Comparison of ENCODE assay signal across 23 cellular contexts in genomic region chr1:170253180-170253579, GRCh38.
"Had no signal": no experiment of that assay in that cellular context is flagged by ENCODE, and none has a peak within 500 bp of the region (broad histone marks: within the 10 kb centered on the region; RNA-seq: fewer than 3 reads in every experiment).

No MANE protein-coding gene starts in this region.

- H3K27ac Mint-ChIP-seq: activated CD8-positive, alpha-beta T cell treated with anti-CD3 and anti-CD28 coated beads for 36 hours; activated naive CD4-positive, alpha-beta T cell treated with anti-CD3 and anti-CD28 coated beads, Interleukin-2, amount 10 ng/mL, durations not matched to agents 7 days and 5 days; activated naive CD8-positive, alpha-beta T cell treated with anti-CD3 and anti-CD28 coated beads, Interleukin-2, amount 50 U/mL, for 24 hours; brain; effector memory CD8-positive, alpha-beta T cell; naive thymus-derived CD4-positive, alpha-beta T cell; stimulated activated naive B cell treated with anti-CD40 and anti-IgM and Interleukin-4, amounts not matched to agents 10 μg/mL and 1 μg/mL and 100 μg/mL, for 72 hours; WTC11 had no signal

- DNase-seq: activated CD4-positive, alpha-beta T cell treated with anti-CD3 and anti-CD28 coated beads for 4 hours; activated CD8-positive, alpha-beta T cell treated with anti-CD3 and anti-CD28 coated beads for 36 hours; activated effector memory CD4-positive, alpha-beta T cell treated with Interleukin-2 at 50 U/mL for 16 hours; activated naive CD4-positive, alpha-beta T cell treated with anti-CD3 and anti-CD28 coated beads, Interleukin-2, amount 10 ng/mL, durations not matched to agents 7 days and 5 days; activated naive CD8-positive, alpha-beta T cell treated with anti-CD3 and anti-CD28 coated beads, Interleukin-2, amount 50 U/mL, for 24 hours; activated T-cell treated with anti-CD3 and anti-CD28 coated beads, Interleukin-2, amount 50 U/mL, for 1 hour; effector memory CD8-positive, alpha-beta T cell; glutamatergic neuron; hippocampal formation; left cardiac atrium; mesendoderm; naive thymus-derived CD4-positive, alpha-beta T cell; sigmoid colon; spleen; stimulated activated CD4-positive, alpha-beta T cell treated with anti-CD3 and anti-CD28 coated beads, Interleukin-4, amount 100 ng/mL, for 4 hours; stimulated activated naive B cell treated with anti-CD40 and anti-IgM and Interleukin-4, amounts not matched to agents 10 μg/mL and 1 μg/mL and 100 μg/mL, for 72 hours; substantia nigra; tibial artery had no signal

- H3K36me3 Mint-ChIP-seq: activated naive CD4-positive, alpha-beta T cell treated with anti-CD3 and anti-CD28 coated beads, Interleukin-2, amount 10 ng/mL, durations not matched to agents 7 days and 5 days; brain; naive thymus-derived CD4-positive, alpha-beta T cell; stimulated activated naive B cell treated with anti-CD40 and anti-IgM and Interleukin-4, amounts not matched to agents 10 μg/mL and 1 μg/mL and 100 μg/mL, for 72 hours had no signal

- H3K4me1 ChIP-seq: foreskin keratinocyte, parathyroid adenoma, sigmoid colon, spleen, tibial artery had no signal

- H3K27ac ChIP-seq: foreskin keratinocyte, neutrophil, parathyroid adenoma, sigmoid colon, spleen, tibial artery had no signal

- H3K4me3 Mint-ChIP-seq: activated CD8-positive, alpha-beta T cell treated with anti-CD3 and anti-CD28 coated beads for 36 hours; activated naive CD4-positive, alpha-beta T cell treated with anti-CD3 and anti-CD28 coated beads, Interleukin-2, amount 10 ng/mL, durations not matched to agents 7 days and 5 days; activated naive CD8-positive, alpha-beta T cell treated with anti-CD3 and anti-CD28 coated beads, Interleukin-2, amount 50 U/mL, for 24 hours; brain; effector memory CD8-positive, alpha-beta T cell; naive thymus-derived CD4-positive, alpha-beta T cell; stimulated activated naive B cell treated with anti-CD40 and anti-IgM and Interleukin-4, amounts not matched to agents 10 μg/mL and 1 μg/mL and 100 μg/mL, for 72 hours; WTC11 had no signal

- H3K27me3 ChIP-seq: foreskin keratinocyte, neutrophil, sigmoid colon, spleen, tibial artery had no signal

- H3K9me3 Mint-ChIP-seq: effector memory CD8-positive, alpha-beta T cell had no signal

- H3K9me3 ChIP-seq: neutrophil, tibial artery had no signal

- H3K4me1 Mint-ChIP-seq: brain; stimulated activated naive B cell treated with anti-CD40 and anti-IgM and Interleukin-4, amounts not matched to agents 10 μg/mL and 1 μg/mL and 100 μg/mL, for 72 hours; WTC11 had no signal

- H3K79me2 ChIP-seq: parathyroid adenoma had no signal

- H3K36me3 ChIP-seq: neutrophil, sigmoid colon, spleen, tibial artery had no signal

- ATAC-seq: activated CD8-positive, alpha-beta T cell treated with anti-CD3 and anti-CD28 coated beads for 36 hours; activated naive CD8-positive, alpha-beta T cell treated with anti-CD3 and anti-CD28 coated beads, Interleukin-2, amount 50 U/mL, for 24 hours; effector memory CD8-positive, alpha-beta T cell; foreskin keratinocyte; left cardiac atrium; naive thymus-derived CD4-positive, alpha-beta T cell; stimulated activated naive B cell treated with anti-CD40 and anti-IgM and Interleukin-4, amounts not matched to agents 10 μg/mL and 1 μg/mL and 100 μg/mL, for 72 hours; WTC11 had no signal

- H3K9ac ChIP-seq: parathyroid adenoma had no signal

- H3K4me3 ChIP-seq: sigmoid colon, spleen, tibial artery had no signal

- H3K27me3 Mint-ChIP-seq: activated naive CD4-positive, alpha-beta T cell treated with anti-CD3 and anti-CD28 coated beads, Interleukin-2, amount 10 ng/mL, durations not matched to agents 7 days and 5 days; activated naive CD8-positive, alpha-beta T cell treated with anti-CD3 and anti-CD28 coated beads, Interleukin-2, amount 50 U/mL, for 24 hours; brain; stimulated activated naive B cell treated with anti-CD40 and anti-IgM and Interleukin-4, amounts not matched to agents 10 μg/mL and 1 μg/mL and 100 μg/mL, for 72 hours had no signal

- H2AFZ ChIP-seq: parathyroid adenoma had no signal
